In genomic region chr12:114938487-114939210, GRCh38 we compare ENCODE assay signal across 15 cellular contexts.
"Had no signal": no experiment of that assay in that cellular context is flagged by ENCODE, and none has a peak within 500 bp of the region (broad histone marks: within the 10 kb centered on the region; RNA-seq: fewer than 3 reads in every experiment).

No MANE protein-coding gene starts in this region.

- DNase-seq: activated CD4-positive, alpha-beta T cell treated with anti-CD3 and anti-CD28 coated beads for 1 hour; activated CD4-positive, alpha-beta T cell treated with anti-CD3 and anti-CD28 coated beads, Interleukin-2, amount 50 U/mL, for 48 hours; activated gamma-delta T cell; activated T-cell treated with anti-CD3 and anti-CD28 coated beads, Interleukin-2, amount 50 U/mL, for 4 hours; effector CD4-positive, alpha-beta T cell; foreskin keratinocyte; heart right ventricle; mucosa of descending colon; naive thymus-derived CD8-positive, alpha-beta T cell; stimulated activated CD4-positive, alpha-beta T cell treated with anti-CD3 and anti-CD28 coated beads, Interleukin-4, amount 100 ng/mL, for 4 hours; stomach; T-helper 9 cell; tibial artery had no signal

- H3K27me3 Mint-ChIP-seq: activated naive CD8-positive, alpha-beta T cell had no signal

- H3K4me1 ChIP-seq: foreskin keratinocyte, heart right ventricle, stomach, tibial artery had no signal

- H3K27ac Mint-ChIP-seq: activated naive CD8-positive, alpha-beta T cell had no signal

- H3K4me3 ChIP-seq: heart right ventricle, mucosa of descending colon, skin epidermis, stomach, tibial artery had no signal

- H3K36me3 Mint-ChIP-seq: activated naive CD8-positive, alpha-beta T cell had no signal

- H3K9me3 ChIP-seq: mucosa of descending colon, tibial artery had no signal

- H3K27me3 ChIP-seq: foreskin keratinocyte, heart right ventricle, stomach, tibial artery had no signal

- H3K36me3 ChIP-seq: heart right ventricle, stomach, tibial artery had no signal

- H3K4me3 Mint-ChIP-seq: activated naive CD8-positive, alpha-beta T cell; activated T-cell treated with anti-CD3 and anti-CD28 coated beads, Interleukin-2, amount 50 U/mL, for 4 hours; naive thymus-derived CD8-positive, alpha-beta T cell had no signal

- ATAC-seq: activated T-cell treated with anti-CD3 and anti-CD28 coated beads, Interleukin-2, amount 50 U/mL, for 4 hours; foreskin keratinocyte; heart right ventricle; mucosa of descending colon; naive thymus-derived CD8-positive, alpha-beta T cell had no signal

- H3K4me1 Mint-ChIP-seq: naive thymus-derived CD8-positive, alpha-beta T cell had no signal

- H3K27ac ChIP-seq: foreskin keratinocyte, heart right ventricle, skin epidermis, stomach, tibial artery had no signal
